ENCODE assay signal across 8 cellular contexts in genomic region chr2:86037141-86037794, GRCh38.
DNase-seq lines count a peak whose midpoint lies in the region; ATAC-seq and TF ChIP-seq lines count a peak whose summit lies in the region.

No MANE protein-coding gene starts in this region.

- ATAC-seq in HG02763 (IDR thresholded peaks at IDR 0.05; ENCODE audit: unreplicated experiment), result no peak

- H3K4me1 Mint-ChIP-seq in Caco-2 (ENCODE audit: low read depth, unreplicated experiment), result no peaks in the 10 kb centered on the region

- H3K27me3 Mint-ChIP-seq in Caco-2 (ENCODE audit: insufficient read depth, unreplicated experiment), result no peaks in the 10 kb centered on the region

- H3K4me3 ChIP-seq in AG09309 (ENCODE audit: control insufficient read depth, low read depth, low read length) (no peak overlapping the region), fibroblast of the aortic adventitia (ENCODE audit: low read depth, low read length) (no peak overlapping the region), Caco-2 (ENCODE audit: low read depth, low read length) (no peak overlapping the region)

- no peak overlapping the region for H3K27ac Mint-ChIP-seq in Caco-2 (ENCODE audit: unreplicated experiment)

- peak; percentile 88 for DNase-seq in AG09309 (ENCODE audit: low read depth)
- DNase-seq in NCI-H1092 treated with DMSO at 0.1 percent for 48 hours (lab: John Stamatoyannopoulos, UW), result peak; percentile 49
- peak; percentile 37 for DNase-seq in activated effector memory CD4-positive, alpha-beta T cell treated with Interleukin-2 at 50 U/mL for 16 hours
- DNase-seq in fibroblast of the aortic adventitia (ENCODE audit: low read depth), result peak; percentile 97
- peak; percentile 89 for DNase-seq in posterior vena cava (ENCODE audit: low spot score)
- DNase-seq in ecto neural progenitor cell (ENCODE audit: low spot score), result no peak
- DNase-seq in Caco-2, result no peak

- H3K9me3 Mint-ChIP-seq in Caco-2 (ENCODE audit: unreplicated experiment), result no peaks in the 10 kb centered on the region

- POLR2A ChIA-PET in Caco-2 (lab: Charles Lee), result interaction anchor here (0.7 kb wide), 1 partner anchor 26 kb away, joined by 4 read pairs; no protein-coding TSS in a partner anchor

- H3K27me3 ChIP-seq in Caco-2 (replicated peaks; ENCODE audit: control insufficient read depth, insufficient read depth, low read length), result no peaks in the 10 kb centered on the region

- BruUV-seq in Caco-2 (replicated peaks; lab: Mats Ljungman, UMichigan), result no TSS peak

- peaks cover 73% of the 10 kb centered on the region for H3K36me3 Mint-ChIP-seq in Caco-2 (ENCODE audit: insufficient read depth, unreplicated experiment)

- H3K9me3 ChIP-seq in Caco-2, result no peaks in the 10 kb centered on the region

- intact Hi-C loops in posterior vena cava (cut with DNase I), result loop anchor here in 1 of 2 donors (5.0 kb wide), 1 partner anchor 1065 kb away; the partner anchor contains the start of gene KCMF1
- intact Hi-C loops in Caco-2 (cut with micrococcal nuclease; ENCODE audit: unreplicated experiment), result no loop called here

- TF ChIP-seq CTCF in AG09309 (IDR thresholded peaks at IDR 0.05; ENCODE audit: control insufficient read depth, insufficient read depth, low read depth, low read length, missing control alignments), result no peak
- TF ChIP-seq CTCF in fibroblast of the aortic adventitia (IDR thresholded peaks at IDR 0.05; ENCODE audit: insufficient read depth, low read length), result no peak
- TF ChIP-seq CTCF in Caco-2 (IDR thresholded peaks at IDR 0.05; ENCODE audit: insufficient read depth in 1 of 2, low read depth in 1 of 2, low read length in 1 of 2, severe bottlenecking in 1 of 2, unreplicated experiment in 1 of 2), result no peak

- CTCF ChIA-PET in Caco-2 (lab: Charles Lee), result no interaction called here

- H3K4me1 ChIP-seq in Caco-2, result no peaks in the 10 kb centered on the region

- peaks cover 3% of the 10 kb centered on the region for H3K36me3 ChIP-seq in Caco-2 (ENCODE audit: control insufficient read depth, insufficient read depth, low read length)

- H3K4me3 Mint-ChIP-seq in Caco-2 (ENCODE audit: unreplicated experiment), result no peak overlapping the region

Comparison
In these comparisons a context has a peak if more than half of its experiments do, and no peak if none do; other contexts are left out.
1. DNase-seq: peak in AG09309 (single experiment), NCI-H1092 treated with DMSO at 0.1 percent for 48 hours (single experiment), activated effector memory CD4-positive, alpha-beta T cell treated with Interleukin-2 at 50 U/mL for 16 hours (single experiment), fibroblast of the aortic adventitia (single experiment) and posterior vena cava (single experiment); none in ecto neural progenitor cell (single experiment) and Caco-2 (0 of 2).